In genomic region chr4:89000844-89001360, GRCh38 we compare ENCODE assay signal across 8 cellular contexts. TPM values are rescaled to one million over a fixed set of nuclear protein-coding genes. Genes with fewer than 3 reads are reported as not detected.
DNase-seq lines count a peak whose midpoint lies in the region; ATAC-seq and TF ChIP-seq lines count a peak whose summit lies in the region.

No MANE protein-coding gene starts in this region.

- TF ChIP-seq CTCF in CD4-positive, alpha-beta T cell (IDR thresholded peaks at IDR 0.05), result no peak

- H3K36me3 Mint-ChIP-seq in T-cell, result no peaks in the 10 kb centered on the region
- H3K36me3 Mint-ChIP-seq in CD4-positive, alpha-beta T cell (ENCODE audit: low read depth), result no peaks in the 10 kb centered on the region

- ATAC-seq in GM18870 (IDR thresholded peaks at IDR 0.05; ENCODE audit: unreplicated experiment) (no peak), T-cell (replicated peaks in 1 of 4) (no peak)
- no peak for ATAC-seq in CD4-positive, alpha-beta T cell (ENCODE audit: poor library complexity)

- CTCF ChIA-PET in T-cell (lab: Charles Lee), result no interaction called here
- CTCF ChIA-PET in CD4-positive, alpha-beta T cell (lab: Charles Lee), result no interaction called here

- peaks cover 0 to 5% (median 0%) of the 10 kb centered on the region in 3 donors for H3K4me1 Mint-ChIP-seq in T-cell
- no peaks in the 10 kb centered on the region for H3K4me1 Mint-ChIP-seq in CD4-positive, alpha-beta T cell (ENCODE audit: low read depth)

- peak; percentile 36 for DNase-seq in DMS 273 treated with DMSO at 0.1 percent for 48 hours (lab: John Stamatoyannopoulos, UW)
- peak; percentile 75 to 96 (median 93) for DNase-seq in NCI-H1417 (lab: John Stamatoyannopoulos, UW)
- DNase-seq in SK-MEL-5 (ENCODE audit: low read depth, low spot score), result peak; percentile 35
- DNase-seq in hepatic stellate cell (ENCODE audit: low spot score), result peak; percentile 6
- DNase-seq in activated CD4-positive, alpha-beta T cell treated with anti-CD3 and anti-CD28 coated beads for 1 hour, result no peak
- DNase-seq in T-cell, result no peak
- DNase-seq in CD4-positive, alpha-beta T cell, result no peak

- H3K27ac ChIP-seq in CD4-positive, alpha-beta T cell (ENCODE audit: low read depth, low read length), result no peak overlapping the region

- H3K27me3 Mint-ChIP-seq in T-cell, result no peaks in the 10 kb centered on the region
- H3K27me3 Mint-ChIP-seq in CD4-positive, alpha-beta T cell, result no peaks in the 10 kb centered on the region

- no peak overlapping the region for H3K4me3 Mint-ChIP-seq in T-cell
- H3K4me3 Mint-ChIP-seq in CD4-positive, alpha-beta T cell, result no peak overlapping the region

- intact Hi-C loops in CD4-positive, alpha-beta T cell (cut with DNase I, micrococcal nuclease), result no loop called here

- H3K27me3 ChIP-seq in CD4-positive, alpha-beta T cell (ENCODE audit: control insufficient read depth, insufficient read depth, low read length), result no peaks in the 10 kb centered on the region

- H3K27ac Mint-ChIP-seq in T-cell, result no peak overlapping the region
- no peak overlapping the region for H3K27ac Mint-ChIP-seq in CD4-positive, alpha-beta T cell

- in situ Hi-C loops in SK-MEL-5 (cut with HindIII; ENCODE audit: low pct_unique_long_range_greater_than_20kb, low sequenced_read_pairs), result no loop called here

- no peaks in the 10 kb centered on the region for H3K9me3 ChIP-seq in CD4-positive, alpha-beta T cell (ENCODE audit: control insufficient read depth, low read length)

- H3K9me3 Mint-ChIP-seq in T-cell, result peaks cover 0 to 6% (median 0%) of the 10 kb centered on the region in 3 donors
- no peaks in the 10 kb centered on the region for H3K9me3 Mint-ChIP-seq in CD4-positive, alpha-beta T cell

- POLR2A ChIA-PET in T-cell (lab: Charles Lee), result no interaction called here
- POLR2A ChIA-PET in CD4-positive, alpha-beta T cell (lab: Charles Lee), result no interaction called here

RNA-seq across cellular contexts. Expression of gene FAM13A, which starts 56.1 kb away (rescaled TPM):
- 15.1 and 15.5 TPM in 2 replicates for total RNA-seq in SK-MEL-5 (2014; rRNA removed; shearing (Covaris generic))
- 11.7 and 13.2 TPM in 2 replicates for polyA plus RNA-seq in SK-MEL-5 (2015; cell fraction: cytosol; rRNA removed)
- 19.2 and 26.7 TPM in 2 replicates for polyA plus RNA-seq in SK-MEL-5 (2015; cell fraction: nucleus; rRNA removed)
- 10 to 100 TPM; 11.3 to 92.9 (median 22.7) TPM for total RNA-seq in T-cell
- total RNA-seq in CD4-positive, alpha-beta T cell, result 10 to 100 TPM in 1 of 2 experiments, 1 to 10 TPM in 1; 9.6 to 10.2 TPM

Comparison
In these comparisons a context has a peak if more than half of its experiments do, and no peak if none do; other contexts are left out.
1. DNase-seq: peak in DMS 273 treated with DMSO at 0.1 percent for 48 hours (single experiment), NCI-H1417 (3 of 3), SK-MEL-5 (single experiment) and hepatic stellate cell (single experiment); none in activated CD4-positive, alpha-beta T cell treated with anti-CD3 and anti-CD28 coated beads for 1 hour (single experiment), T-cell (0 of 34) and CD4-positive, alpha-beta T cell (0 of 10).